ENCODE assay signal across 8 cellular contexts in the genomic region with DNA sequence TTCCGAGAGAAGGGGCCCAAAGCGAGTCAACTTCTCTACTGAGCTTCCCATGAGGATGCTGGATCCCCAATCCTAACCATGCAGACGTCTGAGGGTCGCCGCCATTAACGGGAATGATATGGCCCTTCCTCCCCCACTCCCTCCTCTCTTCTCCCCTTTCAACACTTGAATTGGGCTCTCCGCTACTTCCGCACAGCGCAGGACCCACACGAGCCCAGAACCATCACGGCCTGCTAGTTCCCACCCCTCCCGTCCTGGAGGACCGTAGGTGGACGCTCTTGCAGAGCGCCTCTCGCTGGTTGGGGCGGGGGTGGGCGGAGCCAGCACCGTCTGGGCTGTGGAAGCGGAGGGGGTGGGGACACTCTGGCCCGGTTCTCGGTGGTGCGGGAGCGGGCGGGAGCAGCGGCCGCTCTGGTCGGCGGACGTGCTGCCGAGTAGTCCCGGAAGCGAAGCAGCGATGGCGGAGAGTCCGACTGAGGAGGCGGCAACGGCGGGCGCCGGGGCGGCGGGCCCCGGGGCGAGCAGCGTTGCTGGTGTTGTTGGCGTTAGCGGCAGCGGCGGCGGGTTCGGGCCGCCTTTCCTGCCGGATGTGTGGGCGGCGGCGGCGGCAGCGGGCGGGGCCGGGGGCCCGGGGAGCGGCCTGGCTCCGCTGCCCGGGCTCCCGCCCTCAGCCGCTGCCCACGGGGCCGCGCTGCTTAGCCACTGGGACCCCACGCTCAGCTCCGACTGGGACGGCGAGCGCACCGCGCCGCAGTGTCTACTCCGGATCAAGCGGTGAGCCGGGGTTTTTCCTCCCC. TPM values are rescaled to one million over a fixed set of nuclear protein-coding genes. Genes with fewer than 3 reads are reported as not detected.
DNase-seq lines count a peak whose midpoint lies in the region; ATAC-seq and TF ChIP-seq lines count a peak whose summit lies in the region.

A gene (plus strand): TSS at position 361 of the 797 bp plus-strand sequence. CDS start 97 bp downstream, at position 458.

- H3K4me3 Mint-ChIP-seq in natural killer cell, result peak within 1 kb of the TSS; percentile 91

- H3K4me3 ChIP-seq in GM23248 (peak within 1 kb of the TSS; percentile 88), fibroblast of mammary gland (ENCODE audit: control insufficient read depth, low read depth, low read length) (peak within 1 kb of the TSS; percentile 84)

- peak; percentile 86 to 96 (median 88) for ATAC-seq in natural killer cell

- peak within 1 kb of the TSS; percentile 98 for H3K9ac ChIP-seq in GM23248

- H3K27me3 ChIP-seq in GM23248 (replicated peaks; ENCODE audit: insufficient read depth), result no peaks in the 10 kb centered on the region

- in situ Hi-C loops in GM23248 (cut with MboI), result no loop called here

- peak; percentile 94 for DNase-seq in EH (ENCODE audit: low read depth)
- peak; percentile 95 for DNase-seq in GM23248
- DNase-seq in LHCN-M2 (ENCODE audit: low read depth), result peak; percentile 95
- peak; percentile 93 for DNase-seq in RPMI7951 (ENCODE audit: low read depth)
- peak; percentile 77 to 85 for DNase-seq in activated T-helper 1 cell treated with anti-CD3 and anti-CD28 coated beads, Interleukin-2, amount 50 U/mL, for 16 hours (ENCODE audit: low read depth in 1 of 2, low spot score in 1 of 2)
- DNase-seq in fibroblast of mammary gland (ENCODE audit: low read depth), result peak; percentile 94
- DNase-seq in natural killer cell, result peak; percentile 78
- DNase-seq in stimulated activated naive CD4-positive, alpha-beta T cell treated with Interleukin-2 at 50 U/mL for 16 hours (lab: John Stamatoyannopoulos, UW), result peak; percentile 90

- peaks cover 45 to 49% of the 10 kb centered on the region in 2 donors for H3K4me1 Mint-ChIP-seq in natural killer cell

- no peaks in the 10 kb centered on the region for H3K9me3 Mint-ChIP-seq in natural killer cell

- H3F3A ChIP-seq in GM23248 (ENCODE audit: insufficient read depth), result peaks cover 35% of the 10 kb centered on the region

- 0 out of 2 replicates have a peak, but pooled peaks cover 7% of the 10 kb centered on the region for H4K20me1 ChIP-seq in GM23248 (ENCODE audit: insufficient read depth)

- H2AFZ ChIP-seq in GM23248, result peak within 1 kb of the TSS; percentile 86

- peak within 1 kb of the TSS; percentile 86 to 98 for H3K27ac Mint-ChIP-seq in natural killer cell

- H3K27ac ChIP-seq in GM23248, result peak within 1 kb of the TSS; percentile 99

- H3K36me3 Mint-ChIP-seq in natural killer cell, result no peaks in the 10 kb centered on the region

- H3K27me3 Mint-ChIP-seq in natural killer cell (ENCODE audit: low read depth in 2 of 2), result no peaks in the 10 kb centered on the region

- 1% methylated on average over 21 to 62 of the region's 81 CpGs for WGBS in GM23248 (ENCODE audit: low coverage in 1 of 2, low lambda C conversion rate in 2 of 2, missing lambda C conversion rate in 2 of 2), 2 experiments

- H3K79me2 ChIP-seq in GM23248 (ENCODE audit: insufficient read depth), result peaks cover 59% of the 10 kb centered on the region

- peaks cover 11% of the 10 kb centered on the region; the same call in 1 of the 2 replicates for H3K36me3 ChIP-seq in GM23248 (ENCODE audit: low read depth)

- no peaks in the 10 kb centered on the region for H3K9me2 ChIP-seq in GM23248 (ENCODE audit: insufficient read depth)

- H3K9me3 ChIP-seq in GM23248 (ENCODE audit: low read depth), result no peaks in the 10 kb centered on the region

- H3K4me2 ChIP-seq in GM23248 (ENCODE audit: unreplicated experiment), result peak within 1 kb of the TSS; percentile 95

- TF ChIP-seq CTCF in fibroblast of mammary gland (conservative IDR thresholded peaks at IDR 0.05; ENCODE audit: control insufficient read depth, insufficient read depth, low read depth, low read length), result no peak
- no peak for TF ChIP-seq CTCF in natural killer cell (IDR thresholded peaks at IDR 0.05)

- intact Hi-C loops in natural killer cell (cut with micrococcal nuclease), result loop anchor here (1.0 kb wide), 2 partner anchors 16 to 36 kb away; a partner anchor contains a TSS

- H3K4me1 ChIP-seq in GM23248 (ENCODE audit: insufficient read depth), result peaks cover 49% of the 10 kb centered on the region

RNA-seq across cellular contexts. Expression of the gene that starts here (rescaled TPM):
- 104 and 124 TPM in 2 replicates for total RNA-seq in GM23248 (2014; rRNA removed; shearing (Covaris generic))
- polyA plus RNA-seq in GM23248 (2016; fragmentation: Nextera tagmentation; extraction: Ambion mirVana), result 80.4 and 85.6 TPM in 2 replicates
- 108 and 111 TPM in 2 replicates for total RNA-seq in LHCN-M2 (2014; rRNA removed)
- polyA plus RNA-seq in LHCN-M2 (2012), result 99.3 TPM
- 47.9 and 56.8 TPM in 2 replicates for total RNA-seq in RPMI7951 (2014; rRNA removed; shearing (Covaris generic))
- total RNA-seq in natural killer cell, result 10 to 100 TPM; 89.0 to 94.0 (median 89.6) TPM

Comparison
In these comparisons a context has a peak if more than half of its experiments do, and no peak if none do; other contexts are left out.
1. Peak in every context shown above with its lines: DNase-seq, ATAC-seq, H3K4me3 ChIP-seq and H3K27ac ChIP-seq.